ENCODE assay signal across 8 cellular contexts in the genomic region with DNA sequence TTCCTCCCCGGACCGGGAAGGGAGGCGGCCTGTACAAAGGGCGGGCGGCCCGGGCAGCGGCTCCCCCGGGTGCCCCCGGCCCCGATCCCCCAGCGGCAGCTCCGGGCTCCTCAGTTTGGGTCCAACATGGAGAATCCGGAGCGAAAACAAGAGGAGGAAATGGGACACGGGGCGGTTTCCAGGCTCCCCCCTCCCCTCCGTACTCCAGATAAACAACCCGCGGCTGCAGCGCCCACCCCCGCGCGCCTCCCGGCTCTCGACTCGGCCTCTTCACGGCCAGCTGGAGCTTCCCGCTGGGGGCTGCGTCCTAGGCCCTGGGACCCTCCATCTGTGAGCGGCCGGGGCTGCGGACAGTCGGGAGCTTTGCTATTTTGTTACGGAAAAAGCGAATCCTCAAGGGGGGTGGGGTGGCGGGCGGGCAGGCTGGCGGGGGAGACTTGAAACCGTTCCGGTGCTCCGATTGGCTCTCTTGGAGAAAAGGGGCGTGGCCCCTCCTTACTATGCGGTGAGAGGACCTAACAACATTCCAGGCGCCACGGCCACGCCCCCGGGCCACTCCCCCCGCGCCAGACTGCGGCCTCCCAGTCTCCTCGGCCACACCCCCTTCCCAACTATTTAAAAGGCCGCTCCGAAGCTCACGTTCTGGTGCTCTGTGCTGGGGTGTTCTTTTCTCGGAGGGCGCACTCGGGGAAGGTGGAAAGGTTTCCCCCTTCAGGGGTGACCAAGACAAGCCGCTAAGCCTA. TPM values are rescaled to one million over a fixed set of nuclear protein-coding genes. Genes with fewer than 3 reads are reported as not detected.
DNase-seq lines count a peak whose midpoint lies in the region; ATAC-seq and TF ChIP-seq lines count a peak whose summit lies in the region.

A gene with protein sequence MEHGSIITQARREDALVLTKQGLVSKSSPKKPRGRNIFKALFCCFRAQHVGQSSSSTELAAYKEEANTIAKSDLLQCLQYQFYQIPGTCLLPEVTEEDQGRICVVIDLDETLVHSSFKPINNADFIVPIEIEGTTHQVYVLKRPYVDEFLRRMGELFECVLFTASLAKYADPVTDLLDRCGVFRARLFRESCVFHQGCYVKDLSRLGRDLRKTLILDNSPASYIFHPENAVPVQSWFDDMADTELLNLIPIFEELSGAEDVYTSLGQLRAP (minus strand): TSS at position 153 of the 743 bp plus-strand sequence. CDS start 294 bp downstream, outside the sequence.

- H3K9me3 Mint-ChIP-seq in CD4-positive, CD25-positive, alpha-beta regulatory T cell, result no peaks in the 10 kb centered on the region
- no peaks in the 10 kb centered on the region for H3K9me3 Mint-ChIP-seq in endodermal cell

- H2AFZ ChIP-seq in OCI-LY1 (ENCODE audit: low read length), result no peak within 1 kb of the TSS; the same call in 1 of the 2 replicates

- H2BK15ac ChIP-seq in mesendoderm (replicated peaks; ENCODE audit: low read depth), result no peak within 1 kb of the TSS

- H3K18ac ChIP-seq in mesendoderm (ENCODE audit: low read length), result peak within 1 kb of the TSS; percentile 99

- H3K23ac ChIP-seq in mesendoderm (ENCODE audit: low read length), result no peak within 1 kb of the TSS

- DNase-seq in CD4-positive, CD25-positive, alpha-beta regulatory T cell, result peak; percentile 77 to 90 (median 90)
- DNase-seq in HuH-7 (ENCODE audit: low spot score), result peak; percentile 99
- DNase-seq in activated CD8-positive, alpha-beta memory T cell treated with anti-CD3 and anti-CD28 coated beads, Interleukin-2, amount 50 U/mL, for 24 hours (ENCODE audit: extremely low read depth), result peak; percentile 71
- peak; percentile 100 for DNase-seq in endodermal cell
- peak; percentile 99 for DNase-seq in mesendoderm
- DNase-seq in stimulated activated CD8-positive, alpha-beta memory T cell treated with anti-CD3 and anti-CD28 coated beads, Interleukin-12 subunit alpha, Interleukin-12 subunit beta, amount 100 ng/mL, for 4 hours (ENCODE audit: low read depth), result peak; percentile 74

- H3K27me3 Mint-ChIP-seq in CD4-positive, CD25-positive, alpha-beta regulatory T cell, result peaks cover 17% of the 10 kb centered on the region
- H3K27me3 Mint-ChIP-seq in endodermal cell (ENCODE audit: insufficient read depth), result peaks cover 18% of the 10 kb centered on the region

- peaks cover 39% of the 10 kb centered on the region for H3K4me1 ChIP-seq in CD4-positive, CD25-positive, alpha-beta regulatory T cell (ENCODE audit: control insufficient read depth, insufficient read depth, low read length, poor library complexity, severe bottlenecking)
- peaks cover 26% of the 10 kb centered on the region for H3K4me1 ChIP-seq in OCI-LY1 (ENCODE audit: insufficient read depth, low read length, severe bottlenecking)
- H3K4me1 ChIP-seq in endodermal cell (ENCODE audit: control insufficient read depth, insufficient read depth, low read length), result peaks cover 8% of the 10 kb centered on the region
- peaks cover 14% of the 10 kb centered on the region for H3K4me1 ChIP-seq in mesendoderm (ENCODE audit: control insufficient read depth, low read depth, low read length)

- peak within 1 kb of the TSS; percentile 91 for H3K4ac ChIP-seq in mesendoderm (ENCODE audit: low read depth, low read length)

- WGBS in endodermal cell (ENCODE audit: insufficient coverage in 1 of 2, insufficient read length in 1 of 2), 2 experiments, result 0% methylated on average over 4 to 58 of the region's 58 CpGs
- no CpG with 5 or more reads among the region's 58 CpGs for WGBS in mesendoderm (ENCODE audit: extremely low coverage, insufficient coverage, low lambda C conversion rate)

- no peaks in the 10 kb centered on the region for H4K20me1 ChIP-seq in OCI-LY1 (ENCODE audit: insufficient read depth, low read length)

- peak within 1 kb of the TSS; percentile 94 for H3K56ac ChIP-seq in mesendoderm (ENCODE audit: low read length)

- peak within 1 kb of the TSS; percentile 92 to 96 (median 94) for H3K4me3 Mint-ChIP-seq in CD4-positive, CD25-positive, alpha-beta regulatory T cell
- H3K4me3 Mint-ChIP-seq in endodermal cell, result peak within 1 kb of the TSS; percentile 76

- no peak within 1 kb of the TSS for H2AK5ac ChIP-seq in mesendoderm (ENCODE audit: low read length)

- H3K79me2 ChIP-seq in OCI-LY1 (ENCODE audit: insufficient read depth, low read length) (no peaks in the 10 kb centered on the region), mesendoderm (ENCODE audit: control insufficient read depth, insufficient read depth, low read length) (peaks cover 43% of the 10 kb centered on the region)

- H3K4me1 Mint-ChIP-seq in CD4-positive, CD25-positive, alpha-beta regulatory T cell, result peaks cover 12 to 49% (median 31%) of the 10 kb centered on the region in 4 donors
- peaks cover 39% of the 10 kb centered on the region for H3K4me1 Mint-ChIP-seq in endodermal cell

- peak; percentile 49 to 57 for ATAC-seq in CD4-positive, CD25-positive, alpha-beta regulatory T cell (ENCODE audit: low read depth in 2 of 2)
- ATAC-seq in GM21381 (IDR thresholded peaks at IDR 0.05; ENCODE audit: unreplicated experiment), result peak; percentile 44

- no peaks in the 10 kb centered on the region for H3K9me2 ChIP-seq in OCI-LY1 (ENCODE audit: low read depth, low read length)

- H3F3A ChIP-seq in OCI-LY1 (ENCODE audit: insufficient read depth, low read length), result no peaks in the 10 kb centered on the region

- peak within 1 kb of the TSS; percentile 71 for H3K9ac ChIP-seq in OCI-LY1 (ENCODE audit: low read length)
- H3K9ac ChIP-seq in endodermal cell (ENCODE audit: extremely low read depth, low read length, poor library complexity, severe bottlenecking), result peak within 1 kb of the TSS; percentile 99
- H3K9ac ChIP-seq in mesendoderm (ENCODE audit: low read length), result peak within 1 kb of the TSS; percentile 96

- H3K36me3 Mint-ChIP-seq in CD4-positive, CD25-positive, alpha-beta regulatory T cell, result peaks cover 4% of the 10 kb centered on the region
- peaks cover 5% of the 10 kb centered on the region for H3K36me3 Mint-ChIP-seq in endodermal cell (ENCODE audit: low read depth)

- H4K8ac ChIP-seq in mesendoderm (ENCODE audit: low read depth, low read length), result peak within 1 kb of the TSS; percentile 60

- H2BK120ac ChIP-seq in mesendoderm (ENCODE audit: low read depth, low read length), result peak within 1 kb of the TSS; percentile 92

- peaks cover 7% of the 10 kb centered on the region for H3K27me3 ChIP-seq in CD4-positive, CD25-positive, alpha-beta regulatory T cell (ENCODE audit: control insufficient read depth, insufficient read depth, low read length)
- H3K27me3 ChIP-seq in OCI-LY1 (ENCODE audit: insufficient read depth, low read length) (no peaks in the 10 kb centered on the region; the same call in 1 of the 2 replicates), endodermal cell (ENCODE audit: control insufficient read depth, insufficient read depth, low read length, poor library complexity, severe bottlenecking) (peaks cover 5% of the 10 kb centered on the region), mesendoderm (ENCODE audit: insufficient read depth, low read length, poor library complexity) (no peaks in the 10 kb centered on the region)

- no peaks in the 10 kb centered on the region for H3K36me3 ChIP-seq in CD4-positive, CD25-positive, alpha-beta regulatory T cell (ENCODE audit: control insufficient read depth, insufficient read depth, low read length)
- H3K36me3 ChIP-seq in OCI-LY1 (ENCODE audit: insufficient read depth, low read length) (no peaks in the 10 kb centered on the region), endodermal cell (ENCODE audit: control insufficient read depth, insufficient read depth, low read length) (peaks cover 4% of the 10 kb centered on the region), mesendoderm (ENCODE audit: control insufficient read depth, insufficient read depth, low read length) (no peaks in the 10 kb centered on the region)

- peak within 1 kb of the TSS; percentile 44 for H3K4me3 ChIP-seq in CD4-positive, CD25-positive, alpha-beta regulatory T cell (ENCODE audit: low read depth, low read length)
- H3K4me3 ChIP-seq in OCI-LY1 (ENCODE audit: low read depth, low read length, poor library complexity, severe bottlenecking), result peak within 1 kb of the TSS; percentile 82
- peak within 1 kb of the TSS; percentile 92 for H3K4me3 ChIP-seq in endodermal cell (ENCODE audit: low read length)
- peak within 1 kb of the TSS; percentile 95 for H3K4me3 ChIP-seq in mesendoderm (ENCODE audit: low read length)

- H3K79me1 ChIP-seq in mesendoderm (ENCODE audit: low read length), result peaks cover 7% of the 10 kb centered on the region

- TF ChIP-seq CTCF in OCI-LY1 (IDR thresholded peaks at IDR 0.05; ENCODE audit: low read length) (no peak), endodermal cell (conservative IDR thresholded peaks at IDR 0.05) (peak; percentile 29)

- no peak within 1 kb of the TSS for H4K5ac ChIP-seq in mesendoderm (ENCODE audit: low read length)

- peak within 1 kb of the TSS; percentile 96 for H2BK5ac ChIP-seq in mesendoderm (ENCODE audit: low read length)

- H3K27ac ChIP-seq in CD4-positive, CD25-positive, alpha-beta regulatory T cell (ENCODE audit: insufficient read depth, low read length, poor library complexity, severe bottlenecking), result peak within 1 kb of the TSS; percentile 80
- H3K27ac ChIP-seq in OCI-LY1 (ENCODE audit: low read depth, low read length, poor library complexity, severe bottlenecking) (no peak within 1 kb of the TSS), endodermal cell (ENCODE audit: low read depth, low read length) (peak within 1 kb of the TSS; percentile 100), mesendoderm (ENCODE audit: low read depth, low read length) (peak within 1 kb of the TSS; percentile 100)

- H3K4me2 ChIP-seq in OCI-LY1 (ENCODE audit: low read length) (peak within 1 kb of the TSS; percentile 81), mesendoderm (ENCODE audit: low read length) (peak within 1 kb of the TSS; percentile 38)

- H3K27ac Mint-ChIP-seq in CD4-positive, CD25-positive, alpha-beta regulatory T cell, result peak within 1 kb of the TSS; percentile 83 to 90 (median 89)
- peak within 1 kb of the TSS; percentile 92 for H3K27ac Mint-ChIP-seq in endodermal cell

- no peaks in the 10 kb centered on the region for H3K9me3 ChIP-seq in CD4-positive, CD25-positive, alpha-beta regulatory T cell (ENCODE audit: control insufficient read depth in 2 of 2, low read length in 2 of 2)
- H3K9me3 ChIP-seq in OCI-LY1 (ENCODE audit: low read length), result no peaks in the 10 kb centered on the region
- H3K9me3 ChIP-seq in endodermal cell (ENCODE audit: control insufficient read depth, low read length), result no peaks in the 10 kb centered on the region

RNA-seq across cellular contexts. Expression of the gene that starts here (rescaled TPM):
- 121 TPM for total RNA-seq in CD4-positive, CD25-positive, alpha-beta regulatory T cell
- polyA plus RNA-seq in CD4-positive, CD25-positive, alpha-beta regulatory T cell, result 10 to 100 TPM; 45.7 to 54.4 (median 52.5) TPM
- 100 to 1,000 TPM; 137 to 148 TPM for total RNA-seq in endodermal cell
- polyA plus RNA-seq in endodermal cell (2013, experiment 1 of 2), result 100 TPM
- polyA plus RNA-seq in endodermal cell (2013, experiment 2 of 2), result 87.4 TPM
- polyA plus RNA-seq in mesendoderm (2013, experiment 1 of 2), result 49.3 TPM
- 49.4 TPM for polyA plus RNA-seq in mesendoderm (2013, experiment 2 of 2)

Comparison
In these comparisons a context has a peak if more than half of its experiments do, and no peak if none do; other contexts are left out.
1. H3K4me3 ChIP-seq: peak in every context shown above with its lines; median percentile 95 in mesendoderm; 92 in endodermal cell; 82 in OCI-LY1; 44 in CD4-positive, CD25-positive, alpha-beta regulatory T cell.